Comparison of ENCODE assay signal across 9 cellular contexts in the genomic region with DNA sequence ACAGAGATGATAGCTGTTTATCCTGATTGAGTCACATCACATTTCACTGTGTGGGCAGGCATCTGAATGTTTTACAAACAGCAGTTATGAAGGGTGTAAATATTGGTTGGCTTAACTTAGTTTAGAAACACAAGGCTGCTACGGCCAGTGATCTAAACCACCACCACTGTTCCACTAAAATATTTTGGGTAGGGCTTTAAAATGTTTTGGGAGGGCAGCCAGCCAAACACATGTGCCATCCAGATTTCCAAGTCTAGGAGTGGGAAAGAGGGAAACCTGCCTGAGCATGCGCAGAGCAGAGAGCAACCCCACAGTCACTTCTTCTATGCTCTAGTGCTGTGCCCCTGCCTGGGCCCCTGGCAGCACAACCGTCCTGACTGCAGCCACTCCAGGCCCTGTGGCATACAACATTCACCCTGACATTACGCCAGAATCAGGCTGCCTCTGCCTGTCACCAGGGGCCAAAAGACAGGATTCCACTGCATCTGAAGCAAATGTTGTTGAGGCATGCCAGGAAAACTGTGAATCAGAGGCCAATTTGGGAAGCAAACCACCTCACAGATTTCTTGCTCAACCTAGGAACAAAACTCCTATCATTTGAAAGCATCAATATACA.
A peak's percentile ranks its signal among the peaks of the same experiment; 100 is the strongest.
DNase-seq lines count a peak whose midpoint lies in the region; ATAC-seq and TF ChIP-seq lines count a peak whose summit lies in the region.
"Had no signal": no experiment of that assay in that cellular context is flagged by ENCODE, and none has a peak within 500 bp of the region (broad histone marks: within the 10 kb centered on the region; RNA-seq: fewer than 3 reads in every experiment).

No MANE protein-coding gene starts in this region.

- H3K4me1 Mint-ChIP-seq in HFFc6 (ENCODE audit: low read depth): peaks cover 35% of the 10 kb centered on the region
- peaks cover 4% of the 10 kb centered on the region for H3K4me1 Mint-ChIP-seq in activated T-helper 2 cell treated with anti-CD3 and anti-CD28 coated beads, Interferon-gamma antibody, Interleukin-2, Interleukin-4, amounts not matched to agents 10 μg/mL and 5 μg/mL and 100 μg/mL, durations not matched to agents 14 hours and 24 hours and 36 hours (ENCODE audit: low read depth)
- H3K4me1 Mint-ChIP-seq in CD4-positive, alpha-beta T cell (ENCODE audit: low read depth): no peaks in the 10 kb centered on the region

- TF ChIP-seq POLR2A in stomach (IDR thresholded peaks at IDR 0.05): no peak

- H3K4me2 ChIP-seq in hepatocyte: peak overlapping the region; percentile 39

- POLR2A ChIA-PET in CD4-positive, alpha-beta T cell (lab: Charles Lee): no interaction called here

- H3K9me3 Mint-ChIP-seq in HFFc6: no peaks in the 10 kb centered on the region
- H3K9me3 Mint-ChIP-seq in activated T-helper 2 cell treated with anti-CD3 and anti-CD28 coated beads, Interferon-gamma antibody, Interleukin-2, Interleukin-4, amounts not matched to agents 10 μg/mL and 5 μg/mL and 100 μg/mL, durations not matched to agents 14 hours and 24 hours and 36 hours: no peaks in the 10 kb centered on the region
- no peaks in the 10 kb centered on the region for H3K9me3 Mint-ChIP-seq in CD4-positive, alpha-beta T cell

- H4K20me1 ChIP-seq in hepatocyte (ENCODE audit: insufficient read depth, poor library complexity, severe bottlenecking): no peaks in the 10 kb centered on the region

- H3K27ac ChIP-seq in brain microvascular endothelial cell (peak overlapping the region; percentile 45), hepatocyte (peak overlapping the region; percentile 62), stomach (peak overlapping the region in 3 of 5 donors; percentile 46 to 62 (median 53))
- H3K27ac ChIP-seq in CD4-positive, alpha-beta T cell (ENCODE audit: low read depth, low read length): no peak overlapping the region

- 52% methylated on average over 4 of the region's 4 CpGs for WGBS in hepatocyte (ENCODE audit: low lambda C conversion rate, missing lambda C conversion rate)
- 48 to 73% (median 67%) methylated on average over 4 of the region's 4 CpGs for WGBS in stomach, 5 donors

- H3K27me3 ChIP-seq in brain microvascular endothelial cell (replicated peaks) (no peaks in the 10 kb centered on the region), hepatocyte (no peaks in the 10 kb centered on the region), stomach (no peaks in the 10 kb centered on the region)
- no peaks in the 10 kb centered on the region for H3K27me3 ChIP-seq in CD4-positive, alpha-beta T cell (ENCODE audit: control insufficient read depth, insufficient read depth, low read length)

- H3K36me3 ChIP-seq in brain microvascular endothelial cell (replicated peaks) (no peaks in the 10 kb centered on the region), hepatocyte (replicated peaks; ENCODE audit: insufficient read depth, low read depth) (no peaks in the 10 kb centered on the region), stomach (no peaks in the 10 kb centered on the region)

- in situ Hi-C loops in brain microvascular endothelial cell (cut with HindIII; ENCODE audit: low pct_ligation_motif_present, low sequenced_read_pairs): no loop called here

- no peaks in the 10 kb centered on the region for H3K79me2 ChIP-seq in hepatocyte

- peak; percentile 64 for DNase-seq in HFFc6
- peak; percentile 30 for DNase-seq in brain microvascular endothelial cell
- peak; percentile 39 for DNase-seq in hepatocyte (ENCODE audit: low spot score)
- no peak for DNase-seq in stomach
- DNase-seq in GM19238 (ENCODE audit: insufficient read length, low spot score): no peak
- DNase-seq in activated T-helper 2 cell treated with anti-CD3 and anti-CD28 coated beads, Interferon-gamma antibody, Interleukin-2, Interleukin-4, amounts not matched to agents 10 μg/mL and 5 μg/mL and 100 μg/mL, durations not matched to agents 14 hours and 24 hours and 36 hours (ENCODE audit: low spot score): no peak
- no peak for DNase-seq in CD4-positive, alpha-beta T cell
- DNase-seq: central memory CD4-positive, alpha-beta T cell had no signal

- no peak for TF ChIP-seq CTCF in HFFc6 (IDR thresholded peaks at IDR 0.05)
- no peak for TF ChIP-seq CTCF in brain microvascular endothelial cell (IDR thresholded peaks at IDR 0.05; ENCODE audit: low read depth, low read length, missing control alignments)
- TF ChIP-seq CTCF in hepatocyte (IDR thresholded peaks at IDR 0.05; ENCODE audit: poor library complexity): no peak
- TF ChIP-seq CTCF in stomach (IDR thresholded peaks at IDR 0.05): no peak
- TF ChIP-seq CTCF in CD4-positive, alpha-beta T cell (IDR thresholded peaks at IDR 0.05): no peak

- H3K4me3 ChIP-seq in brain microvascular endothelial cell (ENCODE audit: low read depth, low read length) (no peak overlapping the region), hepatocyte (no peak overlapping the region), stomach (no peak overlapping the region)

- H3K9me3 ChIP-seq in hepatocyte (ENCODE audit: low read depth) (no peaks in the 10 kb centered on the region), stomach (no peaks in the 10 kb centered on the region)
- no peaks in the 10 kb centered on the region for H3K9me3 ChIP-seq in CD4-positive, alpha-beta T cell (ENCODE audit: control insufficient read depth, low read length)

- intact Hi-C loops in stomach (cut with DNase I; ENCODE audit: low total_unique reads): no loop called here
- intact Hi-C loops in activated T-helper 2 cell treated with anti-CD3 and anti-CD28 coated beads, Interferon-gamma antibody, Interleukin-2, Interleukin-4, amounts not matched to agents 10 μg/mL and 5 μg/mL and 100 μg/mL, durations not matched to agents 14 hours and 24 hours and 36 hours (cut with micrococcal nuclease): no loop called here
- intact Hi-C loops in CD4-positive, alpha-beta T cell (cut with DNase I, micrococcal nuclease): no loop called here

- H3K27ac Mint-ChIP-seq in HFFc6: peak overlapping the region; percentile 73
- H3K27ac Mint-ChIP-seq in activated T-helper 2 cell treated with anti-CD3 and anti-CD28 coated beads, Interferon-gamma antibody, Interleukin-2, Interleukin-4, amounts not matched to agents 10 μg/mL and 5 μg/mL and 100 μg/mL, durations not matched to agents 14 hours and 24 hours and 36 hours: no peak overlapping the region
- H3K27ac Mint-ChIP-seq in CD4-positive, alpha-beta T cell: no peak overlapping the region

- H3K27me3 Mint-ChIP-seq in HFFc6 (ENCODE audit: insufficient read depth): peaks cover 4% of the 10 kb centered on the region; the same call in 1 of the 2 replicates
- no peaks in the 10 kb centered on the region for H3K27me3 Mint-ChIP-seq in activated T-helper 2 cell treated with anti-CD3 and anti-CD28 coated beads, Interferon-gamma antibody, Interleukin-2, Interleukin-4, amounts not matched to agents 10 μg/mL and 5 μg/mL and 100 μg/mL, durations not matched to agents 14 hours and 24 hours and 36 hours (ENCODE audit: low read depth)
- no peaks in the 10 kb centered on the region for H3K27me3 Mint-ChIP-seq in CD4-positive, alpha-beta T cell

- CTCF ChIA-PET in CD4-positive, alpha-beta T cell (lab: Charles Lee): no interaction called here

- H3K4me1 ChIP-seq in hepatocyte (ENCODE audit: insufficient read depth) (peaks cover 17% of the 10 kb centered on the region), stomach (peaks cover 0 to 19% (median 11%) of the 10 kb centered on the region in 4 donors)

- H3K9me2 ChIP-seq in hepatocyte (replicated peaks; ENCODE audit: insufficient read depth): no peaks in the 10 kb centered on the region

- H3K4me3 Mint-ChIP-seq in HFFc6: peak overlapping the region; percentile 24
- H3K4me3 Mint-ChIP-seq in activated T-helper 2 cell treated with anti-CD3 and anti-CD28 coated beads, Interferon-gamma antibody, Interleukin-2, Interleukin-4, amounts not matched to agents 10 μg/mL and 5 μg/mL and 100 μg/mL, durations not matched to agents 14 hours and 24 hours and 36 hours (ENCODE audit: low read depth): no peak overlapping the region
- H3K4me3 Mint-ChIP-seq in CD4-positive, alpha-beta T cell: no peak overlapping the region

- no peak for ATAC-seq in GM21381 (IDR thresholded peaks at IDR 0.05; ENCODE audit: unreplicated experiment)
- ATAC-seq in CD4-positive, alpha-beta T cell (ENCODE audit: poor library complexity): no peak

- no peak overlapping the region for H2AFZ ChIP-seq in hepatocyte

- no peaks in the 10 kb centered on the region for H3K36me3 Mint-ChIP-seq in HFFc6 (ENCODE audit: low read depth)
- H3K36me3 Mint-ChIP-seq in activated T-helper 2 cell treated with anti-CD3 and anti-CD28 coated beads, Interferon-gamma antibody, Interleukin-2, Interleukin-4, amounts not matched to agents 10 μg/mL and 5 μg/mL and 100 μg/mL, durations not matched to agents 14 hours and 24 hours and 36 hours (ENCODE audit: low read depth): no peaks in the 10 kb centered on the region
- no peaks in the 10 kb centered on the region for H3K36me3 Mint-ChIP-seq in CD4-positive, alpha-beta T cell (ENCODE audit: low read depth)

- no peak for TF ChIP-seq EP300 in stomach (IDR thresholded peaks at IDR 0.05)

Comparison
In these comparisons a context has a peak if more than half of its experiments do, and no peak if none do; other contexts are left out.
1. DNase-seq: peak in HFFc6 (single experiment), brain microvascular endothelial cell (single experiment) and hepatocyte (single experiment); none in stomach (single experiment), GM19238 (single experiment), activated T-helper 2 cell treated with anti-CD3 and anti-CD28 coated beads, Interferon-gamma antibody, Interleukin-2, Interleukin-4, amounts not matched to agents 10 μg/mL and 5 μg/mL and 100 μg/mL, durations not matched to agents 14 hours and 24 hours and 36 hours (single experiment) and CD4-positive, alpha-beta T cell (0 of 10).